ENCODE assay signal across 12 cellular contexts in genomic region chr4:185256444-185256843, GRCh38. TPM values are rescaled to one million over a fixed set of nuclear protein-coding genes. Genes with fewer than 3 reads are reported as not detected.
DNase-seq lines count a peak whose midpoint lies in the region; ATAC-seq and TF ChIP-seq lines count a peak whose summit lies in the region.
"Had no signal": no experiment of that assay in that cellular context is flagged by ENCODE, and none has a peak within 500 bp of the region (broad histone marks: within the 10 kb centered on the region; RNA-seq: fewer than 3 reads in every experiment).

No MANE protein-coding gene starts in this region.

- H3K36me3 Mint-ChIP-seq in naive thymus-derived CD4-positive, alpha-beta T cell: peaks cover 0 to 12% (median 0%) of the 10 kb centered on the region in 5 donors

- H3K4me2 ChIP-seq in mammary epithelial cell (ENCODE audit: insufficient read depth, low read depth, low read length): peak overlapping the region; percentile 56

- CTCF ChIA-PET in mammary epithelial cell (lab: Charles Lee; ENCODE audit: low non-redundant PET): interaction anchor here (0.6 kb wide), 1 partner anchor 140 kb away, joined by 8 read pairs; no protein-coding TSS in a partner anchor
- CTCF ChIA-PET in naive thymus-derived CD4-positive, alpha-beta T cell (lab: Charles Lee): no interaction called here

- no peaks in the 10 kb centered on the region for H3K36me3 ChIP-seq in mammary epithelial cell (ENCODE audit: insufficient read depth, low read length)
- H3K36me3 ChIP-seq in naive thymus-derived CD4-positive, alpha-beta T cell (ENCODE audit: control insufficient read depth in 2 of 3, insufficient read depth in 3 of 3, low read length in 3 of 3): no peaks in the 10 kb centered on the region
- H3K36me3 ChIP-seq: gastrocnemius medialis, neutrophil had no signal

- no TSS peak for BruUV-seq in mammary epithelial cell (replicated peaks; lab: Mats Ljungman, UMichigan)

- H3K9me3 Mint-ChIP-seq in naive thymus-derived CD4-positive, alpha-beta T cell: no peaks in the 10 kb centered on the region

- in situ Hi-C loops in mammary epithelial cell (cut with MboI; ENCODE audit: low sequenced_read_pairs in 2 of 2): no loop called here

- peak; percentile 67 for DNase-seq in EH (ENCODE audit: low read depth)
- DNase-seq in NCI-H226: peak; percentile 56
- peak; percentile 65 for DNase-seq in mammary epithelial cell
- no peak for DNase-seq in naive thymus-derived CD4-positive, alpha-beta T cell
- DNase-seq in stimulated activated CD4-positive, alpha-beta T cell treated with anti-CD3 and anti-CD28 coated beads, Interleukin-4, amount 100 ng/mL, for 4 hours: no peak
- no peak for DNase-seq in MV-4-11 (lab: John Stamatoyannopoulos, UW)
- DNase-seq in SKM-1 (lab: John Stamatoyannopoulos, UW; ENCODE audit: unreplicated experiment): no peak
- DNase-seq: activated CD4-positive, CD25-positive, alpha-beta regulatory T cell; gastrocnemius medialis; Right ventricle myocardium superior had no signal

- no peak for TF ChIP-seq CTCF in mammary epithelial cell (conservative IDR thresholded peaks at IDR 0.05 in 1 of 2, IDR thresholded peaks at IDR 0.05 in 1 of 2; ENCODE audit: extremely low read depth in 1 of 2, insufficient read depth in 1 of 2, low read depth in 1 of 2, low read length in 2 of 2)

- no peaks in the 10 kb centered on the region for H3K9me3 ChIP-seq in mammary epithelial cell (replicated peaks; ENCODE audit: insufficient read depth, low read length)
- no peaks in the 10 kb centered on the region for H3K9me3 ChIP-seq in naive thymus-derived CD4-positive, alpha-beta T cell (ENCODE audit: control insufficient read depth in 2 of 3, low read length in 3 of 3)
- H3K9me3 ChIP-seq: gastrocnemius medialis, neutrophil had no signal

- H3K27me3 ChIP-seq in mammary epithelial cell (ENCODE audit: insufficient read depth, low read length): no peaks in the 10 kb centered on the region
- no peaks in the 10 kb centered on the region for H3K27me3 ChIP-seq in naive thymus-derived CD4-positive, alpha-beta T cell (ENCODE audit: control insufficient read depth in 2 of 2, insufficient read depth in 2 of 2, low read length in 2 of 2)
- H3K27me3 ChIP-seq: gastrocnemius medialis had no signal

- H3K27ac ChIP-seq in mammary epithelial cell (ENCODE audit: insufficient read depth, low read depth, low read length): no peak overlapping the region
- H3K27ac ChIP-seq in naive thymus-derived CD4-positive, alpha-beta T cell (ENCODE audit: low read depth, low read length): peak overlapping the region; percentile 2
- H3K27ac ChIP-seq: gastrocnemius medialis, neutrophil had no signal

- POLR2A ChIA-PET in naive thymus-derived CD4-positive, alpha-beta T cell (lab: Charles Lee): interaction anchor here (0.6 to 1.2 kb wide), 3 partner anchors 17 to 79 kb away, joined by 3 to 6 read pairs (median 4); partner anchors contain the start of gene SNX25

- intact Hi-C loops in mammary epithelial cell (cut with micrococcal nuclease): no loop called here
- intact Hi-C loops in naive thymus-derived CD4-positive, alpha-beta T cell (cut with micrococcal nuclease): loop anchor here in 1 of 2 donors (5.0 kb wide), 1 partner anchor 114 kb away; the partner anchor contains the start of gene SLC25A4

- no peak overlapping the region for H3K9ac ChIP-seq in mammary epithelial cell (ENCODE audit: insufficient read depth, low read length)

- dilution Hi-C loops in mammary epithelial cell (cut with HindIII; ENCODE audit: low sequenced_read_pairs): no loop called here

- no peak for ATAC-seq in naive thymus-derived CD4-positive, alpha-beta T cell
- no peak for ATAC-seq in GM21526 (IDR thresholded peaks at IDR 0.05; ENCODE audit: low FRiP score, unreplicated experiment)
- ATAC-seq: gastrocnemius medialis had no signal

- H3K4me3 Mint-ChIP-seq in naive thymus-derived CD4-positive, alpha-beta T cell: peak overlapping the region in 6 of 10 donors; percentile 36 to 83 (median 78)

- no peaks in the 10 kb centered on the region for H3K27me3 Mint-ChIP-seq in naive thymus-derived CD4-positive, alpha-beta T cell

- H2AFZ ChIP-seq in mammary epithelial cell (ENCODE audit: low read depth, low read length): no peak overlapping the region

- no peaks in the 10 kb centered on the region for H4K20me1 ChIP-seq in mammary epithelial cell (ENCODE audit: insufficient read depth, low read length)

- peaks cover 19% of the 10 kb centered on the region for H3K4me1 ChIP-seq in mammary epithelial cell (ENCODE audit: insufficient read depth, low read length)
- peaks cover 22 to 23% of the 10 kb centered on the region in 2 donors for H3K4me1 ChIP-seq in naive thymus-derived CD4-positive, alpha-beta T cell (ENCODE audit: control insufficient read depth in 2 of 2, insufficient read depth in 2 of 2, low read length in 2 of 2)

- H3K4me1 Mint-ChIP-seq in naive thymus-derived CD4-positive, alpha-beta T cell: peaks cover 10 to 70% (median 43%) of the 10 kb centered on the region in 7 donors

- 40% methylated on average over 2 of the region's 3 CpGs for WGBS in mammary epithelial cell (ENCODE audit: low coverage, missing lambda C conversion rate)

- no peak overlapping the region for H3K4me3 ChIP-seq in mammary epithelial cell (replicated peaks in 1 of 3; ENCODE audit: insufficient read depth in 1 of 3, low read depth in 2 of 3, low read length in 3 of 3)
- peak overlapping the region; percentile 39 for H3K4me3 ChIP-seq in naive thymus-derived CD4-positive, alpha-beta T cell (ENCODE audit: low read length)
- H3K4me3 ChIP-seq: gastrocnemius medialis had no signal

- H3K27ac Mint-ChIP-seq in naive thymus-derived CD4-positive, alpha-beta T cell: peak overlapping the region in 5 of 9 donors; percentile 83 to 92 (median 87)

- H3K79me2 ChIP-seq in mammary epithelial cell (ENCODE audit: insufficient read depth, low read length): peaks cover 13% of the 10 kb centered on the region

RNA-seq across cellular contexts. Expression of gene SNX25, which starts 47.0 kb away (rescaled TPM):
- 10 to 100 TPM; 15.3 to 24.0 TPM for total RNA-seq in mammary epithelial cell
- 5.8 TPM for polyA plus RNA-seq in mammary epithelial cell
- 90.1 TPM for polyA minus RNA-seq in mammary epithelial cell
- total RNA-seq in naive thymus-derived CD4-positive, alpha-beta T cell: 10 to 100 TPM in 3 of 5 experiments, 1 to 10 TPM in 2; 8.0 to 18.9 (median 14.3) TPM
- 1 to 10 TPM; 3.9 to 4.3 TPM for polyA plus RNA-seq in naive thymus-derived CD4-positive, alpha-beta T cell

RNA-seq across cellular contexts. Expression of gene CFAP97, which starts 52.6 kb away (rescaled TPM):
- total RNA-seq in mammary epithelial cell: 10 to 100 TPM; 39.7 to 45.2 TPM
- polyA plus RNA-seq in mammary epithelial cell: 15.8 TPM
- 14.0 TPM for polyA minus RNA-seq in mammary epithelial cell
- total RNA-seq in naive thymus-derived CD4-positive, alpha-beta T cell: 10 to 100 TPM; 23.6 to 46.5 (median 38.0) TPM
- polyA plus RNA-seq in naive thymus-derived CD4-positive, alpha-beta T cell: 100 to 1,000 TPM in 1 of 2 donors, 10 to 100 TPM in 1; 95.4 to 103 TPM

Comparison
In these comparisons a context has a peak if more than half of its experiments do, and no peak if none do; other contexts are left out.
1. DNase-seq: peak in EH (single experiment), NCI-H226 (single experiment) and mammary epithelial cell (single experiment); none in naive thymus-derived CD4-positive, alpha-beta T cell (0 of 9), stimulated activated CD4-positive, alpha-beta T cell treated with anti-CD3 and anti-CD28 coated beads, Interleukin-4, amount 100 ng/mL, for 4 hours (0 of 2), MV-4-11 (single experiment) and SKM-1 (single experiment).